ENCODE assay signal across 6 cellular contexts in genomic region chr1:228109962-228110488, GRCh38. TPM values are rescaled to one million over a fixed set of nuclear protein-coding genes. Genes with fewer than 3 reads are reported as not detected.
DNase-seq lines count a peak whose midpoint lies in the region; ATAC-seq lines count a peak whose summit lies in the region.

No MANE protein-coding gene starts in this region.

- H2BK120ac ChIP-seq in mesendoderm (ENCODE audit: low read depth, low read length): no peak overlapping the region

- peak overlapping the region; percentile 57 for H3K9ac ChIP-seq in mesendoderm (ENCODE audit: low read length)

- ATAC-seq in HG03139 (IDR thresholded peaks at IDR 0.05; ENCODE audit: unreplicated experiment) (no peak), GM19351 (IDR thresholded peaks at IDR 0.05; ENCODE audit: unreplicated experiment) (no peak)

- peak overlapping the region; percentile 82 for H3K56ac ChIP-seq in mesendoderm (ENCODE audit: low read length)

- in situ Hi-C loops in HAP-1 (cut with MboI; ENCODE audit: low sequenced_read_pairs): no loop called here

- H2BK5ac ChIP-seq in mesendoderm (ENCODE audit: low read length): no peak overlapping the region

- H3K27me3 ChIP-seq in HAP-1 (ENCODE audit: low read depth) (no peaks in the 10 kb centered on the region), mesendoderm (ENCODE audit: insufficient read depth, low read length, poor library complexity) (no peaks in the 10 kb centered on the region)

- no peak overlapping the region for H3K4ac ChIP-seq in mesendoderm (ENCODE audit: low read depth, low read length)

- H3K4me2 ChIP-seq in mesendoderm (ENCODE audit: low read length): peak overlapping the region; percentile 52

- H3K36me3 ChIP-seq in HAP-1 (replicated peaks) (peaks cover 13% of the 10 kb centered on the region), mesendoderm (ENCODE audit: control insufficient read depth, insufficient read depth, low read length) (no peaks in the 10 kb centered on the region)

- H3K23ac ChIP-seq in mesendoderm (ENCODE audit: low read length): no peak overlapping the region

- peaks cover 2% of the 10 kb centered on the region; the same call in 1 of the 2 replicates for H3K4me1 ChIP-seq in HAP-1
- peaks cover 3% of the 10 kb centered on the region for H3K4me1 ChIP-seq in mesendoderm (ENCODE audit: control insufficient read depth, low read depth, low read length)

- H3K4me1 Mint-ChIP-seq in activated naive CD8-positive, alpha-beta T cell (ENCODE audit: low read depth): peaks cover 25% of the 10 kb centered on the region

- no peak overlapping the region for H3K27ac ChIP-seq in mesendoderm (ENCODE audit: low read depth, low read length)

- H4K5ac ChIP-seq in mesendoderm (ENCODE audit: low read length): no peak overlapping the region

- no peaks in the 10 kb centered on the region for H3K27me3 Mint-ChIP-seq in activated naive CD8-positive, alpha-beta T cell

- peak overlapping the region; percentile 92 for H3K4me3 Mint-ChIP-seq in activated naive CD8-positive, alpha-beta T cell

- H3K27ac Mint-ChIP-seq in activated naive CD8-positive, alpha-beta T cell: peak overlapping the region; percentile 54

- H3K18ac ChIP-seq in mesendoderm (ENCODE audit: low read length): peak overlapping the region; percentile 3

- H3K9me3 Mint-ChIP-seq in activated naive CD8-positive, alpha-beta T cell (ENCODE audit: low read depth): no peaks in the 10 kb centered on the region

- no CpG with 5 or more reads among the region's 15 CpGs for WGBS in mesendoderm (ENCODE audit: extremely low coverage, insufficient coverage, low lambda C conversion rate)

- H3K4me3 ChIP-seq in HAP-1 (peak overlapping the region; percentile 89), mesendoderm (ENCODE audit: low read length) (peak overlapping the region; percentile 34)

- no peaks in the 10 kb centered on the region for H3K9me3 ChIP-seq in HAP-1

- H3K79me1 ChIP-seq in mesendoderm (ENCODE audit: low read length): peaks cover 10% of the 10 kb centered on the region

- no peak overlapping the region for H2BK15ac ChIP-seq in mesendoderm (replicated peaks; ENCODE audit: low read depth)

- DNase-seq in HAP-1 (ENCODE audit: low spot score in 2 of 2) (no peak), mesendoderm (peak; percentile 45), SW480 (ENCODE audit: low spot score) (no peak)

- H3K79me2 ChIP-seq in mesendoderm (ENCODE audit: control insufficient read depth, insufficient read depth, low read length): peaks cover 10% of the 10 kb centered on the region

- H3K36me3 Mint-ChIP-seq in activated naive CD8-positive, alpha-beta T cell: no peaks in the 10 kb centered on the region

- H4K8ac ChIP-seq in mesendoderm (ENCODE audit: low read depth, low read length): no peak overlapping the region

- H2AK5ac ChIP-seq in mesendoderm (ENCODE audit: low read length): no peak overlapping the region

RNA-seq across cellular contexts. Expression of gene MRPL55, which starts 0.9 kb away (rescaled TPM):
- polyA plus RNA-seq in mesendoderm (2013, experiment 1 of 2): 64.4 TPM
- 65.3 TPM for polyA plus RNA-seq in mesendoderm (2013, experiment 2 of 2)

RNA-seq across cellular contexts. Expression of gene C1orf35, which starts 6.9 kb away (rescaled TPM):
- 23.0 TPM for polyA plus RNA-seq in mesendoderm (2013, experiment 1 of 2)
- 22.1 TPM for polyA plus RNA-seq in mesendoderm (2013, experiment 2 of 2)

RNA-seq across cellular contexts. Expression of gene ARF1, which starts 27.5 kb away (rescaled TPM):
- polyA plus RNA-seq in mesendoderm (2013, experiment 1 of 2): 264 TPM
- polyA plus RNA-seq in mesendoderm (2013, experiment 2 of 2): 266 TPM

RNA-seq across cellular contexts. Expression of gene GUK1, which starts 30.1 kb away (rescaled TPM):
- 87.6 TPM for polyA plus RNA-seq in mesendoderm (2013, experiment 1 of 2)
- polyA plus RNA-seq in mesendoderm (2013, experiment 2 of 2): 89.9 TPM

RNA-seq across cellular contexts. Expression of gene GJC2, which starts 39.7 kb away (rescaled TPM):
- 0.18 TPM for polyA plus RNA-seq in mesendoderm (2013, experiment 1 of 2)
- 0.25 TPM for polyA plus RNA-seq in mesendoderm (2013, experiment 2 of 2)
